Comparison of ENCODE assay signal across 1 cellular context in genomic region chr1:151867321-151867720, GRCh38.
A peak's percentile ranks its signal among the peaks of the same experiment; 100 is the strongest.
TF ChIP-seq lines count a peak whose summit lies in the region.

No MANE protein-coding gene starts in this region.

TF ChIP-seq in K562, 482 proteins besides CTCF, POLR2A, EP300 and RAD21:
- 0 out of 2 replicates have a peak, but pooled peaks have one; percentile 21 for TF ChIP-seq TFE3 (CRISPR knock-in tag; IDR thresholded peaks at IDR 0.05)
- TF ChIP-seq NR0B1 (IDR thresholded peaks at IDR 0.05; ENCODE audit: partially characterized antibody), result no peak
- peak; percentile 56 for TF ChIP-seq ZNF512 (tag; IDR thresholded peaks at IDR 0.05)
- peak; percentile 60; the same call in 1 of the 2 replicates for TF ChIP-seq ZNF121 (CRISPR knock-in tag; conservative IDR thresholded peaks at IDR 0.05)
- TF ChIP-seq E2F6 (IDR thresholded peaks at IDR 0.05; ENCODE audit: borderline replicate concordance in 1 of 2, extremely low read depth in 1 of 2, insufficient read depth in 1 of 2, insufficient read length in 1 of 2, low read depth in 1 of 2, low read length in 1 of 2, poor library complexity in 1 of 2, severe bottlenecking in 1 of 2), result no peak
